ENCODE assay signal across 38 cellular contexts in genomic region chr17:74349120-74349519, GRCh38. TPM values are rescaled to one million over a fixed set of nuclear protein-coding genes. Genes with fewer than 3 reads are reported as not detected.
"Had no signal": no experiment of that assay in that cellular context is flagged by ENCODE, and none has a peak within 500 bp of the region (broad histone marks: within the 10 kb centered on the region; RNA-seq: fewer than 3 reads in every experiment).

No MANE protein-coding gene starts in this region.

- H3K4me3 ChIP-seq: MG63 had no signal

- H3K27me3 ChIP-seq: MG63 had no signal

- H3K27ac ChIP-seq: KMS-11 had no signal

- H3K36me3 ChIP-seq: MG63 had no signal

- H3K4me2 ChIP-seq: KMS-11 had no signal

- H3K9ac ChIP-seq: KMS-11 had no signal

- H3K9me3 ChIP-seq: MG63 had no signal

- DNase-seq: Karpas-422, Kasumi-1, MG63, MM.1S, MV-4-11, NCI-H1048, NCI-H1092, NCI-H1092 treated with DMSO at 0.1 percent for 48 hours, NCI-H1105, NCI-H1105 treated with DMSO at 0.1 percent for 48 hours, NCI-H1417, NCI-H1417 treated with DMSO at 0.1 percent for 48 hours, NCI-H1436, NCI-H1436 treated with DMSO at 0.1 percent for 48 hours, NCI-H146, NCI-H1694, NCI-H1694 treated with DMSO at 0.1 percent for 48 hours, NCI-H187, NCI-H187 treated with DMSO at 0.1 percent for 48 hours, NCI-H1930, NCI-H2029 treated with DMSO at 0.1 percent for 48 hours, NCI-H2081, NCI-H2081 treated with DMSO at 0.1 percent for 48 hours, NCI-H2107, NCI-H2171, NCI-H2171 treated with DMSO at 0.1 percent for 48 hours, NCI-H2227 treated with DMSO at 0.1 percent for 48 hours, NCI-H226, NCI-H345, NCI-H446, NCI-H446 treated with DMSO at 0.1 percent for 48 hours, NCI-H510A, NCI-H510A treated with DMSO at 0.1 percent for 48 hours had no signal

RNA-seq across cellular contexts. Expression of gene BTBD17, which starts 12.5 kb away (rescaled TPM):
- total RNA-seq: LHCN-M2, M059J, MCF 10A, NCI-H460 had no signal

RNA-seq across cellular contexts. Expression of gene GPR142, which starts 18.2 kb away (rescaled TPM):
- total RNA-seq: LHCN-M2, M059J, MCF 10A, NCI-H460 had no signal

RNA-seq across cellular contexts. Expression of gene KIF19, which starts 23.1 kb away (rescaled TPM):
- total RNA-seq: LHCN-M2, M059J, MCF 10A, NCI-H460 had no signal
